ENCODE assay signal across 20 cellular contexts in genomic region chr16:21126518-21126917, GRCh38. TPM values are rescaled to one million over a fixed set of nuclear protein-coding genes. Genes with fewer than 3 reads are reported as not detected.
DNase-seq lines count a peak whose midpoint lies in the region; ATAC-seq and TF ChIP-seq lines count a peak whose summit lies in the region.
"Had no signal": no experiment of that assay in that cellular context is flagged by ENCODE, and none has a peak within 500 bp of the region (broad histone marks: within the 10 kb centered on the region; RNA-seq: fewer than 3 reads in every experiment).

No MANE protein-coding gene starts in this region.

- H3K9me2 ChIP-seq in GM23338 (ENCODE audit: insufficient read depth): no peaks in the 10 kb centered on the region

- no peaks in the 10 kb centered on the region for H3F3A ChIP-seq in GM23338 (replicated peaks; ENCODE audit: low read depth)

- no peak overlapping the region for H3K4me3 Mint-ChIP-seq in GM23338

- no peaks in the 10 kb centered on the region for H3K36me3 ChIP-seq in GM23338 (ENCODE audit: insufficient read depth)
- H3K36me3 ChIP-seq in WERI-Rb-1: no peaks in the 10 kb centered on the region
- H3K36me3 ChIP-seq: HAP-1 had no signal

- H3K4me3 ChIP-seq in GM23338: no peak overlapping the region
- no peak overlapping the region for H3K4me3 ChIP-seq in WERI-Rb-1 (ENCODE audit: low read depth, low read length)
- H3K4me3 ChIP-seq: GM12878, GM23248, HAP-1 had no signal

- no peaks in the 10 kb centered on the region for H3K79me2 ChIP-seq in GM23338 (replicated peaks; ENCODE audit: insufficient read depth)

- H2AFZ ChIP-seq in GM23338: no peak overlapping the region
- H2AFZ ChIP-seq: GM23248 had no signal

- H3K27me3 Mint-ChIP-seq in GM23338 (ENCODE audit: insufficient read depth, low read depth, poor library complexity): no peaks in the 10 kb centered on the region

- H3K4me1 Mint-ChIP-seq in GM23338: peaks cover 15% of the 10 kb centered on the region
- H3K4me1 Mint-ChIP-seq: CD4-positive, alpha-beta memory T cell had no signal

- DNase-seq in NCI-H2171 treated with DMSO at 0.1 percent for 48 hours (lab: John Stamatoyannopoulos, UW) (peak; percentile 41), NCI-H2171 (lab: John Stamatoyannopoulos, UW) (no peak), GM23338 (ENCODE audit: low spot score) (peak; percentile 28), WERI-Rb-1 (peak; percentile 34), head of caudate nucleus (peak in 24 of 42 donors; percentile 18 to 74 (median 27)), sciatic nerve (ENCODE audit: low spot score) (no peak)
- DNase-seq in activated CD4-positive, CD25-positive, alpha-beta regulatory T cell (lab: John Stamatoyannopoulos, UW): no peak
- DNase-seq: C1 segment of cervical spinal cord; Calu3; CD4-positive, alpha-beta memory T cell; COR-L47; DMS53; DMS79 treated with DMSO at 0.1 percent for 48 hours; GM23248 had no signal

- H3K27ac ChIP-seq in GM23338 (ENCODE audit: low read depth) (no peak overlapping the region), WERI-Rb-1 (no peak overlapping the region)
- H3K27ac ChIP-seq: GM23248 had no signal

- peak; percentile 57 for ATAC-seq in GM23338
- ATAC-seq in HG03095 (IDR thresholded peaks at IDR 0.05; ENCODE audit: unreplicated experiment): no peak
- no peak for ATAC-seq in sciatic nerve
- ATAC-seq: GM12878 had no signal

- no peaks in the 10 kb centered on the region for H4K20me1 ChIP-seq in GM23338 (replicated peaks; ENCODE audit: insufficient read depth)

- H3K27me3 ChIP-seq in GM23338 (ENCODE audit: insufficient read depth): no peaks in the 10 kb centered on the region
- H3K27me3 ChIP-seq in WERI-Rb-1 (ENCODE audit: insufficient read depth, low read depth, severe bottlenecking): no peaks in the 10 kb centered on the region

- intact Hi-C loops in head of caudate nucleus (cut with DNase I): no loop called here
- intact Hi-C loops in sciatic nerve (cut with DNase I): no loop called here

- H3K36me3 Mint-ChIP-seq in GM23338 (ENCODE audit: low read depth): no peaks in the 10 kb centered on the region

- H3K4me2 ChIP-seq in GM23338: 0 out of 2 replicates have a peak overlapping the region, but pooled peaks have one; percentile 57

- no peak for TF ChIP-seq CTCF in GM23338 (conservative IDR thresholded peaks at IDR 0.05; ENCODE audit: low read depth in 2 of 2)
- TF ChIP-seq CTCF in WERI-Rb-1 (IDR thresholded peaks at IDR 0.05; ENCODE audit: low read depth, low read length): no peak

- no peaks in the 10 kb centered on the region for H3K9me3 Mint-ChIP-seq in GM23338
- H3K9me3 Mint-ChIP-seq: CD4-positive, alpha-beta memory T cell had no signal

- H3K27ac Mint-ChIP-seq in GM23338: no peak overlapping the region
- H3K27ac Mint-ChIP-seq: CD4-positive, alpha-beta memory T cell had no signal

- H3K4me1 ChIP-seq in GM23338 (ENCODE audit: insufficient read depth): peaks cover 14% of the 10 kb centered on the region
- H3K4me1 ChIP-seq: HAP-1 had no signal

- H3K9me3 ChIP-seq in WERI-Rb-1 (ENCODE audit: severe bottlenecking): no peaks in the 10 kb centered on the region
- H3K9me3 ChIP-seq: HAP-1 had no signal

TF ChIP-seq in GM23338, 12 proteins besides CTCF, POLR2A, EP300 and RAD21:
- TF ChIP-seq STAT1 (IDR thresholded peaks at IDR 0.05; ENCODE audit: unreplicated experiment) (no peak), NANOG (IDR thresholded peaks at IDR 0.05; ENCODE audit: borderline replicate concordance) (no peak)

RNA-seq across cellular contexts. Expression of gene DNAH3, which starts 24.1 kb away (rescaled TPM):
- 1.2 and 1.3 TPM in 2 replicates for total RNA-seq in GM23338 (2014; rRNA removed; shearing (Covaris generic))
- 0.70 and 1.0 TPM in 2 replicates for polyA plus RNA-seq in GM23338 (2016; fragmentation: Nextera tagmentation; extraction: Ambion mirVana)
- 0.36 TPM for total RNA-seq in sciatic nerve
- total RNA-seq: A172; A673; CD4-positive, alpha-beta memory T cell; GM23248 had no signal
- polyA plus RNA-seq: BJ; CD4-positive, alpha-beta memory T cell; GM23248 had no signal

RNA-seq across cellular contexts. Expression of gene LDAF1, which starts 32.0 kb away (rescaled TPM):
- total RNA-seq in GM23338 (2014; rRNA removed; shearing (Covaris generic)): 33.8 TPM in 2 replicates
- polyA plus RNA-seq in GM23338 (2016; fragmentation: Nextera tagmentation; extraction: Ambion mirVana): 20.5 and 23.6 TPM in 2 replicates
- total RNA-seq in sciatic nerve: 29.7 TPM

Comparison
In these comparisons a context has a peak if more than half of its experiments do, and no peak if none do; other contexts are left out.
1. DNase-seq: peak in NCI-H2171 treated with DMSO at 0.1 percent for 48 hours (single experiment), GM23338 (single experiment), WERI-Rb-1 (single experiment) and head of caudate nucleus (24 of 42); none in NCI-H2171 (single experiment), sciatic nerve (single experiment) and activated CD4-positive, CD25-positive, alpha-beta regulatory T cell (0 of 4).